In genomic region chr6:50720623-50721022, GRCh38 we compare ENCODE assay signal across 15 cellular contexts. TPM values are rescaled to one million over a fixed set of nuclear protein-coding genes. Genes with fewer than 3 reads are reported as not detected.
DNase-seq lines count a peak whose midpoint lies in the region; ATAC-seq, FAIRE-seq and TF ChIP-seq lines count a peak whose summit lies in the region.
"Had no signal": no experiment of that assay in that cellular context is flagged by ENCODE, and none has a peak within 500 bp of the region (broad histone marks: within the 10 kb centered on the region; RNA-seq: fewer than 3 reads in every experiment).

No MANE protein-coding gene starts in this region.

- POLR2A ChIA-PET in K562 (lab: Yijun Ruan, JAX), result interaction anchor here (0.7 kb wide), 1 partner anchor 14 kb away, joined by 3 read pairs; no protein-coding TSS in a partner anchor

- no peaks in the 10 kb centered on the region for H3K4me1 ChIP-seq in K562 (replicated peaks in 1 of 2; ENCODE audit: control insufficient read depth in 2 of 2, insufficient read depth in 2 of 2, low read length in 2 of 2)
- H3K4me1 ChIP-seq: thyroid gland had no signal

- DNase-seq in A172 (ENCODE audit: low spot score) (peak; percentile 7), KBM-7 (peak; percentile 20), K562 (ENCODE audit: extremely low read depth in 1 of 4, low spot score in 3 of 4) (peak in 3 of 4 experiments; percentile 17 to 30 (median 23)), islet precursor cell (peak; percentile 75), hypothalamus (lab: John Stamatoyannopoulos, UW) (no peak)
- DNase-seq: activated CD4-positive, alpha-beta T cell treated with anti-CD3 and anti-CD28 coated beads for 4 hours; DMS153; mucosa of descending colon; T-helper 1 cell; thyroid gland had no signal

- H3K27ac ChIP-seq in K562 (ENCODE audit: extremely low read depth, low read depth, low read length), result no peak overlapping the region
- H3K27ac ChIP-seq: thyroid gland had no signal

- no peaks in the 10 kb centered on the region for H3K36me3 ChIP-seq in K562 (ENCODE audit: control insufficient read depth, insufficient read depth, low read length)
- H3K36me3 ChIP-seq: thyroid gland had no signal

- H3K27me3 ChIP-seq in K562 (ENCODE audit: control insufficient read depth in 2 of 2, insufficient read depth in 2 of 2, low read length in 2 of 2), result peaks cover 2 to 14% of the 10 kb centered on the region in 2 experiments; a peak in 3 of 5 replicates
- H3K27me3 ChIP-seq: thyroid gland had no signal

- intact Hi-C loops in K562 (cut with micrococcal nuclease), result no loop called here

- no peak overlapping the region for H2AFZ ChIP-seq in K562 (ENCODE audit: low read depth, low read length)

- no peaks in the 10 kb centered on the region for H3K9me3 ChIP-seq in K562 (replicated peaks; ENCODE audit: control insufficient read depth, insufficient read depth, low read depth, low read length)
- H3K9me3 ChIP-seq: mucosa of descending colon, thyroid gland had no signal

- peak; percentile 79 for ATAC-seq in K562
- no peak for ATAC-seq in GM21423 (IDR thresholded peaks at IDR 0.05; ENCODE audit: unreplicated experiment)
- ATAC-seq in HG03175 (IDR thresholded peaks at IDR 0.05; ENCODE audit: unreplicated experiment), result no peak
- no peak for ATAC-seq in GM18868 (IDR thresholded peaks at IDR 0.05; ENCODE audit: unreplicated experiment)
- ATAC-seq: mucosa of descending colon had no signal

- no peaks in the 10 kb centered on the region for H3K79me2 ChIP-seq in K562 (ENCODE audit: control insufficient read depth, insufficient read depth, low read length)

- BruUV-seq in K562 (replicated peaks; lab: Mats Ljungman, UMichigan), result no TSS peak

- no peak for TF ChIP-seq CTCF in K562 (IDR thresholded peaks at IDR 0.05 in 2 of 3, conservative IDR thresholded peaks at IDR 0.05 in 1 of 3; ENCODE audit: insufficient read depth in 2 of 3, low read depth in 1 of 3, low read length in 3 of 3)

- no peak for FAIRE-seq in K562 (lab: Jason Lieb, UNC)
- FAIRE-seq: colon, islet of Langerhans had no signal

- 3% methylated on average over 10 of the region's 10 CpGs for WGBS in K562 (ENCODE audit: insufficient coverage, low coverage, missing lambda C conversion rate)

- no peak for TF ChIP-seq POLR2A in K562 (conservative IDR thresholded peaks at IDR 0.05)

- CTCF ChIA-PET in K562 (lab: Yijun Ruan, JAX; ENCODE audit: low intra/inter-chr PET ratio), result no interaction called here

- H3K4me3 ChIP-seq in K562, result no peak overlapping the region
- H3K4me3 ChIP-seq: mucosa of descending colon, thyroid gland had no signal

- no peaks in the 10 kb centered on the region for H4K20me1 ChIP-seq in K562 (replicated peaks; ENCODE audit: control insufficient read depth, insufficient read depth, low read length)

- H3K4me2 ChIP-seq in K562 (ENCODE audit: insufficient read depth, low read length), result no peak overlapping the region

- no peaks in the 10 kb centered on the region for H3K9me1 ChIP-seq in K562 (ENCODE audit: control insufficient read depth, insufficient read depth, low read length)

- in situ Hi-C loops in KBM-7 (cut with MboI; ENCODE audit: low pct_unique_long_range_greater_than_20kb, low sequenced_read_pairs), result no loop called here
- in situ Hi-C loops in K562 (cut with MboI), result no loop called here

- TF ChIP-seq EP300 in K562 (IDR thresholded peaks at IDR 0.05; ENCODE audit: low read length), result no peak

- no peak overlapping the region for H3K9ac ChIP-seq in K562 (ENCODE audit: insufficient read depth in 1 of 2, low read depth in 2 of 2, low read length in 2 of 2)

- TF ChIP-seq RAD21 in K562 (CRISPR knock-in tag; conservative IDR thresholded peaks at IDR 0.05 in 1 of 2, IDR thresholded peaks at IDR 0.05 in 1 of 2), result no peak

TF ChIP-seq in K562, 482 proteins besides CTCF, POLR2A, EP300 and RAD21 (continues in another document):
- TF ChIP-seq MIER1 (IDR thresholded peaks at IDR 0.05; ENCODE audit: low read depth) (0 out of 2 replicates have a peak, but pooled peaks have one; percentile 72), ZNF639 (CRISPR knock-in tag; conservative IDR thresholded peaks at IDR 0.05 in 1 of 2, IDR thresholded peaks at IDR 0.05 in 1 of 2) (no peak), YY1 (IDR thresholded peaks at IDR 0.05; ENCODE audit: borderline replicate concordance in 1 of 3, control insufficient read depth in 1 of 3, extremely low read depth in 1 of 3, insufficient read depth in 3 of 3, insufficient read length in 1 of 3, insufficient replicate concordance in 2 of 3, low read depth in 1 of 3, low read length in 2 of 3) (no peak), REST (CRISPR knock-in tag; IDR thresholded peaks at IDR 0.05; ENCODE audit: low read depth) (peak; percentile 76)

RNA-seq across cellular contexts. Expression of gene TFAP2D, which starts 7.3 kb away (rescaled TPM):
- total RNA-seq in A172 (2014; rRNA removed; shearing (Covaris generic)), result not detected in 2 replicates
- total RNA-seq in K562 (2011; cell fraction: chromatin; rRNA removed; ENCODE audit: low replicate concordance), result not detected in 2 replicates
- total RNA-seq in K562 (2011; cell fraction: nucleolus; rRNA removed), result not detected in 2 replicates
- total RNA-seq in K562 (2011; cell fraction: nucleoplasm; rRNA removed), result not detected in 2 replicates
- total RNA-seq in K562 (2014; rRNA removed) (not detected in 2 replicates), K562 (2014; rRNA removed; fragmentation: Illumina TruSeq; extraction: Trizol) (not detected in 2 replicates), K562 (2015; rRNA removed; fragmentation: Illumina TruSeq; extraction: Trizol) (not detected in 2 replicates), K562 (2021) (not detected in 2 replicates)
- polyA plus RNA-seq in K562 (2011; rRNA removed) (not detected in 2 replicates), K562 (2014; fragmentation: Illumina TruSeq; extraction: Trizol) (not detected in 2 replicates), K562 (2014; fragmentation: Nextera tagmentation; extraction: Ambion mirVana) (not detected), K562 (2014; rRNA removed) (not detected in 2 replicates)
- not detected in 2 replicates for polyA plus RNA-seq in K562 (2011; cell fraction: cytosol; rRNA removed)
- polyA plus RNA-seq in K562 (2011; cell fraction: nucleus; rRNA removed), result not detected in 2 replicates
- 0.04 TPM in 1 of 2 replicates, not detected in the other for polyA plus RNA-seq in K562 (2012)
- polyA minus RNA-seq in K562 (2011; rRNA and poly(A)+ RNA removed), result not detected in 2 replicates
- polyA minus RNA-seq in K562 (2011; cell fraction: cytosol; rRNA and poly(A)+ RNA removed), result not detected in 2 replicates
- not detected in 2 replicates for polyA minus RNA-seq in K562 (2011; cell fraction: nucleus; rRNA and poly(A)+ RNA removed)
- total RNA-seq: mucosa of descending colon, thyroid gland had no signal

Comparison
In these comparisons a context has a peak if more than half of its experiments do, and no peak if none do; other contexts are left out.
1. DNase-seq: peak in A172 (single experiment), KBM-7 (single experiment), K562 (3 of 4) and islet precursor cell (single experiment); none in hypothalamus (0 of 51).